Comparison of ENCODE assay signal across 9 cellular contexts in the genomic region with DNA sequence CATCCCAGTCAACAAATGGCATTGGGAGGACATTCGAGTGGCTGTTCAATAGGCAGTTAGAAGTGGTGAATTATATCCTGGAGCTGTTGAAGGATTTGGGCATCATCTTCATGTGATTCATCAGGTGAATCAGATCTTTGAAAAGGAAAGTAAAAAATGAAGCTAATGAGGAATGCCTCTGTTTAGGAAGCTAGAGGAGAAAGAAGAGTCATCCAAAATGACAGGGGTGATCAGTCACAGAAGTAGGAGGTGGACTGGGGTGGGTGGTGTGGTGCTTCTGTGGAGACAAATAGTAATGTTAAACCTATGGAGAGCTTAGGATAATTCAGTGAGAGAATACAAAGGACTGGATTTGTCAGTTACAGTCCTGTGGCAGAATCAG. TPM values are rescaled to one million over a fixed set of nuclear protein-coding genes. Genes with fewer than 3 reads are reported as not detected.
DNase-seq lines count a peak whose midpoint lies in the region; ATAC-seq, FAIRE-seq and TF ChIP-seq lines count a peak whose summit lies in the region.
"Had no signal": no experiment of that assay in that cellular context is flagged by ENCODE, and none has a peak within 500 bp of the region (broad histone marks: within the 10 kb centered on the region; RNA-seq: fewer than 3 reads in every experiment).

No MANE protein-coding gene starts in this region.

- no peaks in the 10 kb centered on the region for H3K9me3 ChIP-seq in tibial artery

- DNase-seq in AG08395 (ENCODE audit: low spot score) (peak; percentile 67), H54 (ENCODE audit: insufficient read length, low spot score) (peak; percentile 63), left lobe of liver (ENCODE audit: low spot score) (no peak), tibial artery (no peak), GDM1 (lab: John Stamatoyannopoulos, UW) (no peak), Ammon's horn (ENCODE audit: low spot score) (no peak)
- DNase-seq in activated T-helper 2 cell treated with anti-CD3 and anti-CD28 coated beads, Interferon-gamma antibody, Interleukin-2, Interleukin-4, amounts not matched to agents 10 μg/mL and 5 μg/mL and 100 μg/mL, durations not matched to agents 14 hours and 24 hours and 36 hours (ENCODE audit: low spot score): no peak
- DNase-seq: left cardiac atrium had no signal

- peak; percentile 93 for FAIRE-seq in H54 (lab: Jason Lieb, UNC)

- H3K4me3 ChIP-seq in tibial artery: no peak overlapping the region

- H3K9me3 Mint-ChIP-seq in activated T-helper 2 cell treated with anti-CD3 and anti-CD28 coated beads, Interferon-gamma antibody, Interleukin-2, Interleukin-4, amounts not matched to agents 10 μg/mL and 5 μg/mL and 100 μg/mL, durations not matched to agents 14 hours and 24 hours and 36 hours: no peaks in the 10 kb centered on the region

- no peaks in the 10 kb centered on the region for H3K27me3 ChIP-seq in tibial artery

- H3K36me3 Mint-ChIP-seq in activated T-helper 2 cell treated with anti-CD3 and anti-CD28 coated beads, Interferon-gamma antibody, Interleukin-2, Interleukin-4, amounts not matched to agents 10 μg/mL and 5 μg/mL and 100 μg/mL, durations not matched to agents 14 hours and 24 hours and 36 hours (ENCODE audit: low read depth): peaks cover 9% of the 10 kb centered on the region

- no peak for TF ChIP-seq POLR2A in H54 (IDR thresholded peaks at IDR 0.05; ENCODE audit: low read depth, low read length)

- H3K4me1 ChIP-seq in tibial artery: peaks cover 0 to 4% (median 0%) of the 10 kb centered on the region in 4 donors

- ATAC-seq in left lobe of liver (peak; percentile 18), HG03571 (IDR thresholded peaks at IDR 0.05; ENCODE audit: unreplicated experiment) (no peak)

- H3K27ac Mint-ChIP-seq in activated T-helper 2 cell treated with anti-CD3 and anti-CD28 coated beads, Interferon-gamma antibody, Interleukin-2, Interleukin-4, amounts not matched to agents 10 μg/mL and 5 μg/mL and 100 μg/mL, durations not matched to agents 14 hours and 24 hours and 36 hours: peak overlapping the region; percentile 65

- intact Hi-C loops in activated T-helper 2 cell treated with anti-CD3 and anti-CD28 coated beads, Interferon-gamma antibody, Interleukin-2, Interleukin-4, amounts not matched to agents 10 μg/mL and 5 μg/mL and 100 μg/mL, durations not matched to agents 14 hours and 24 hours and 36 hours (cut with micrococcal nuclease): loop anchor here (10.0 kb wide), 1 partner anchor 293 kb away; no protein-coding TSS in a partner anchor
- intact Hi-C loops in tibial artery (cut with DNase I; ENCODE audit: low total_unique reads): no loop called here

- no peak for TF ChIP-seq CTCF in tibial artery (IDR thresholded peaks at IDR 0.05)

- H3K4me1 Mint-ChIP-seq in activated T-helper 2 cell treated with anti-CD3 and anti-CD28 coated beads, Interferon-gamma antibody, Interleukin-2, Interleukin-4, amounts not matched to agents 10 μg/mL and 5 μg/mL and 100 μg/mL, durations not matched to agents 14 hours and 24 hours and 36 hours (ENCODE audit: low read depth): peaks cover 25% of the 10 kb centered on the region

- no peaks in the 10 kb centered on the region for H3K27me3 Mint-ChIP-seq in activated T-helper 2 cell treated with anti-CD3 and anti-CD28 coated beads, Interferon-gamma antibody, Interleukin-2, Interleukin-4, amounts not matched to agents 10 μg/mL and 5 μg/mL and 100 μg/mL, durations not matched to agents 14 hours and 24 hours and 36 hours (ENCODE audit: low read depth)

- no peaks in the 10 kb centered on the region for H3K36me3 ChIP-seq in tibial artery

- H3K27ac ChIP-seq in tibial artery: no peak overlapping the region

- H3K4me3 Mint-ChIP-seq in activated T-helper 2 cell treated with anti-CD3 and anti-CD28 coated beads, Interferon-gamma antibody, Interleukin-2, Interleukin-4, amounts not matched to agents 10 μg/mL and 5 μg/mL and 100 μg/mL, durations not matched to agents 14 hours and 24 hours and 36 hours (ENCODE audit: low read depth): no peak overlapping the region

RNA-seq across cellular contexts. Expression of a gene that starts 32.7 kb away (rescaled TPM):
- total RNA-seq in activated T-helper 2 cell treated with anti-CD3 and anti-CD28 coated beads, Interferon-gamma antibody, Interleukin-2, Interleukin-4, amounts not matched to agents 10 μg/mL and 5 μg/mL and 100 μg/mL, durations not matched to agents 14 hours and 24 hours and 36 hours: 27.4 and 29.1 TPM in 2 replicates
- total RNA-seq in left lobe of liver: 13.2 TPM

Comparison
In these comparisons a context has a peak if more than half of its experiments do, and no peak if none do; other contexts are left out.
1. DNase-seq: peak in AG08395 (single experiment) and H54 (single experiment); none in activated T-helper 2 cell treated with anti-CD3 and anti-CD28 coated beads, Interferon-gamma antibody, Interleukin-2, Interleukin-4, amounts not matched to agents 10 μg/mL and 5 μg/mL and 100 μg/mL, durations not matched to agents 14 hours and 24 hours and 36 hours (single experiment), left lobe of liver (single experiment), tibial artery (0 of 2), GDM1 (single experiment) and Ammon's horn (single experiment).